ENCODE assay signal across 8 cellular contexts in the genomic region with DNA sequence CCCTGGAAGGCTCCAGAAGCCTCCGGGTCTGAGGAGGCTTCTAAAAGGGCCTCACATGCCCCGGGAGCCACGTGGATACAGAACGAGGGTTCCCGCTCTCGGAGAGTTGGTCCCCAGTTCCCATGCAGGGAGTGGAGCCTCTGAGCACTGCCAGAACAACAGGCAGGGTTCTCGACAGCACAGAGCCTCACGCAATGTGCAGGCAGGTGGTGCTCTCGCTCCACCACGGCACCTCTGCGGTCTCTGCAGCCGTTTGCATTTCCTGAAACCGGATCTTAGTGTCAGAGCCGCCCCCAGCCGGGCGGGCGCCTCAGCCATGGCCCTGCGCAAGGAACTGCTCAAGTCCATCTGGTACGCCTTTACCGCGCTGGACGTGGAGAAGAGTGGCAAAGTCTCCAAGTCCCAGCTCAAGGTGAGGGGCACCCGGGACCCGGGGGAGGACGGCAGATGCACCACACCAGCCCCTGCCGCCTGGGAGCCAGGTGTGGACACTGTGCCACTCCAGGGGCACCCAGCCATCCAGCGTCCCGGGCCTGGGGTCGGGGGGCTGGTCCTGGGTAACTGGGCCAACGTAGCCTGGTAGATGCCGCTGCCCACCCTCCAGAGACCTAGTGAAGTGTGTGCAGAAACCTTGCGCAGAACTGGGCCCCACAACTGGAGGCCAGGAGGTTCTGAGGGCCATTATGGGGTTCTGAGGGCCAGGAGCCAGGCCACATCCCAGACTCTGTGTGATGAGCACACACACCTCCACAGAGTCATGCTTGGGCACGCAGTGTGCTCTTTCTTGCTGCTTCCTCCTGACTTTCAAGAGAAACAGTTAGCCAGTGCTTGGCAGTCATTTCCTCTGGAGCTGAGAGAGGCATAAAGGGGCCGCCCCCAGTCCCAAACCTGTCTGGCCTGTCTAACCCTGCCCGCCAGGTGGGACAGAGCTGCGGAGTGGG. TPM values are rescaled to one million over a fixed set of nuclear protein-coding genes. Genes with fewer than 3 reads are reported as not detected.
DNase-seq lines count a peak whose midpoint lies in the region; ATAC-seq and TF ChIP-seq lines count a peak whose summit lies in the region.

DEF6 (plus strand) TSS at position 278 of the 941 bp plus-strand sequence; CDS start at position 317, 39 bp downstream.

- 9 to 14% methylated on average over 36 of the region's 36 CpGs for WGBS in lung, 2 donors

- in situ Hi-C loops in GM18951 (cut with MboI; ENCODE audit: low sequenced_read_pairs, unreplicated experiment) = no loop called here

- peaks cover 0 to 20% of the 10 kb centered on the region in 2 donors for H3K36me3 ChIP-seq in lung (ENCODE audit: control insufficient read depth in 2 of 2, insufficient read depth in 2 of 2, low read length in 2 of 2)

- H3K4me3 ChIP-seq in AG10803 (ENCODE audit: low read length) (peak within 1 kb of the TSS; percentile 46), lung (peak within 1 kb of the TSS; percentile 20)

- H3K4me1 ChIP-seq in lung (ENCODE audit: control insufficient read depth in 2 of 2, insufficient read depth in 2 of 2, low read length in 2 of 2) = peaks cover 0 to 13% of the 10 kb centered on the region in 2 donors

- no peaks in the 10 kb centered on the region for H3K9me3 ChIP-seq in lung (ENCODE audit: control insufficient read depth in 2 of 2, insufficient read depth in 1 of 2, low read length in 1 of 2)

- no peaks in the 10 kb centered on the region for H3K27me3 ChIP-seq in lung (ENCODE audit: control insufficient read depth, insufficient read depth)

- H3K27ac ChIP-seq in lung (ENCODE audit: low read depth in 1 of 2, low read length in 1 of 2) = peak within 1 kb of the TSS in 1 of 2 donors; percentile 67

- DNase-seq in AG10803 (ENCODE audit: low read depth) (peak; percentile 68), NCI-H524 (lab: John Stamatoyannopoulos, UW) (peak; percentile 71 to 92), dermis microvascular lymphatic vessel endothelial cell (ENCODE audit: low read depth in 2 of 2) (peak; percentile 60 to 88), lung (ENCODE audit: low spot score) (peak; percentile 84)
- peak; percentile 87 for DNase-seq in activated CD4-positive, alpha-beta T cell treated with anti-CD3 and anti-CD28 coated beads, Interleukin-2, amount 50 U/mL, for 1 hour
- DNase-seq in stimulated activated CD8-positive, alpha-beta memory T cell treated with anti-CD3 and anti-CD28 coated beads, Interleukin-12 subunit alpha, Interleukin-12 subunit beta, amount 100 ng/mL, for 24 hours (ENCODE audit: extremely low read depth) = peak; percentile 66

- peak; percentile 77 for TF ChIP-seq POLR2A in GM18951 (IDR thresholded peaks at IDR 0.05; ENCODE audit: extremely low read depth, insufficient read depth, insufficient read length)

- peak; percentile 58 for TF ChIP-seq CTCF in AG10803 (conservative IDR thresholded peaks at IDR 0.05; ENCODE audit: low read length)
- TF ChIP-seq CTCF in lung (IDR thresholded peaks at IDR 0.05; ENCODE audit: control extremely low read depth, extremely low read depth) = peak; percentile 78

- ATAC-seq in HG03196 (IDR thresholded peaks at IDR 0.05; ENCODE audit: unreplicated experiment) (peak; percentile 69), lung (ENCODE audit: insufficient read depth, low FRiP score) (peak; percentile 91)

RNA-seq across cellular contexts. Expression of gene DEF6, which starts in this region (rescaled TPM):
- total RNA-seq in dermis microvascular lymphatic vessel endothelial cell (0.51 and 0.63 TPM in 2 replicates), lung (10 to 100 TPM; 11.2 to 22.1 TPM)
- 10 to 100 TPM; 15.9 to 28.6 TPM for polyA plus RNA-seq in lung

Comparison
In these comparisons a context has a peak if more than half of its experiments do, and no peak if none do; other contexts are left out.
1. Peak in DNase-seq in dermis microvascular lymphatic vessel endothelial cell; RNA of the gene not detected or under 1 TPM.